Comparison of ENCODE assay signal across 28 cellular contexts in genomic region chr7:71454981-71455380, GRCh38.
"Had no signal": no experiment of that assay in that cellular context is flagged by ENCODE, and none has a peak within 500 bp of the region (broad histone marks: within the 10 kb centered on the region; RNA-seq: fewer than 3 reads in every experiment).

No MANE protein-coding gene starts in this region.

- H3K4me3 ChIP-seq: coronary artery, esophagus squamous epithelium, gastrocnemius medialis, lung, mucosa of descending colon, neural progenitor cell, prostate gland, right atrium auricular region, thoracic aorta, tibial nerve, upper lobe of left lung had no signal

- H3K4me1 ChIP-seq: esophagus squamous epithelium, prostate gland, right atrium auricular region, upper lobe of left lung had no signal

- H3K36me3 Mint-ChIP-seq: memory B cell; mesothelial cell of epicardium; naive thymus-derived CD4-positive, alpha-beta T cell; neural progenitor cell; stimulated activated memory B cell treated with anti-CD40 and anti-IgM and Interleukin-4, amounts not matched to agents 10 μg/mL and 1 μg/mL and 100 μg/mL, for 72 hours had no signal

- H3K4me1 Mint-ChIP-seq: memory B cell; naive thymus-derived CD4-positive, alpha-beta T cell; stimulated activated memory B cell treated with anti-CD40 and anti-IgM and Interleukin-4, amounts not matched to agents 10 μg/mL and 1 μg/mL and 100 μg/mL, for 72 hours had no signal

- H3K4me2 ChIP-seq: neural progenitor cell had no signal

- FAIRE-seq: endometrium, kidney, urothelium cell line had no signal

- H3K36me3 ChIP-seq: esophagus squamous epithelium, gastrocnemius medialis, neural progenitor cell, prostate gland, right atrium auricular region, thoracic aorta, tibial nerve, upper lobe of left lung had no signal

- H3K9me3 ChIP-seq: esophagus squamous epithelium, gastrocnemius medialis, prostate gland, right atrium auricular region, thoracic aorta, tibial nerve, upper lobe of left lung had no signal

- H3K4me3 Mint-ChIP-seq: memory B cell; mesothelial cell of epicardium; naive thymus-derived CD4-positive, alpha-beta T cell; nephron; neural progenitor cell; stimulated activated memory B cell treated with anti-CD40 and anti-IgM and Interleukin-4, amounts not matched to agents 10 μg/mL and 1 μg/mL and 100 μg/mL, for 72 hours; stimulated activated naive CD8-positive, alpha-beta T cell treated with anti-CD3 and anti-CD28 coated beads, Interleukin-15, Interleukin-2, amounts not matched to agents 100 ng/mL and 50 ng/mL, for 24 hours had no signal

- H3K27me3 Mint-ChIP-seq: memory B cell; naive thymus-derived CD4-positive, alpha-beta T cell; stimulated activated memory B cell treated with anti-CD40 and anti-IgM and Interleukin-4, amounts not matched to agents 10 μg/mL and 1 μg/mL and 100 μg/mL, for 72 hours; stimulated activated naive CD8-positive, alpha-beta T cell treated with anti-CD3 and anti-CD28 coated beads, Interleukin-15, Interleukin-2, amounts not matched to agents 100 ng/mL and 50 ng/mL, for 24 hours had no signal

- H3K27ac ChIP-seq: coronary artery, esophagus squamous epithelium, gastrocnemius medialis, neural progenitor cell, prostate gland, right atrium auricular region, thoracic aorta, upper lobe of left lung had no signal

- ATAC-seq: gastrocnemius medialis; left lobe of liver; mucosa of descending colon; naive thymus-derived CD4-positive, alpha-beta T cell; sciatic nerve; stimulated activated memory B cell treated with anti-CD40 and anti-IgM and Interleukin-4, amounts not matched to agents 10 μg/mL and 1 μg/mL and 100 μg/mL, for 72 hours had no signal

- H3K27ac Mint-ChIP-seq: memory B cell; mesothelial cell of epicardium; nephron; neural progenitor cell; stimulated activated memory B cell treated with anti-CD40 and anti-IgM and Interleukin-4, amounts not matched to agents 10 μg/mL and 1 μg/mL and 100 μg/mL, for 72 hours; stimulated activated naive CD8-positive, alpha-beta T cell treated with anti-CD3 and anti-CD28 coated beads, Interleukin-15, Interleukin-2, amounts not matched to agents 100 ng/mL and 50 ng/mL, for 24 hours had no signal

- H3K9me3 Mint-ChIP-seq: memory B cell, neural progenitor cell had no signal

- DNase-seq: dermis blood vessel endothelial cell; effector memory CD4-positive, alpha-beta T cell; erythroblast; esophagus squamous epithelium; foreskin fibroblast; gastrocnemius medialis; head of caudate nucleus; kidney; mucosa of descending colon; naive thymus-derived CD4-positive, alpha-beta T cell; stimulated activated CD4-positive, alpha-beta T cell treated with anti-CD3 and anti-CD28 coated beads, Interleukin-4, amount 100 ng/mL, for 4 hours; upper lobe of left lung had no signal

- H3K9ac ChIP-seq: neural progenitor cell had no signal

- H2AFZ ChIP-seq: neural progenitor cell had no signal

- H3K27me3 ChIP-seq: esophagus squamous epithelium, gastrocnemius medialis, neural progenitor cell, right atrium auricular region, tibial nerve, upper lobe of left lung had no signal
